27 cellular contexts compared by ENCODE assay signal in genomic region chr4:74096265-74096980, GRCh38. TPM values are rescaled to one million over a fixed set of nuclear protein-coding genes. Genes with fewer than 3 reads are reported as not detected.
DNase-seq lines count a peak whose midpoint lies in the region; ATAC-seq, FAIRE-seq and TF ChIP-seq lines count a peak whose summit lies in the region.
"Had no signal": no experiment of that assay in that cellular context is flagged by ENCODE, and none has a peak within 500 bp of the region (broad histone marks: within the 10 kb centered on the region; RNA-seq: fewer than 3 reads in every experiment).

No MANE protein-coding gene starts in this region.

- H3K4me2 ChIP-seq in IMR-90 (ENCODE audit: low read depth, low read length): no peak overlapping the region

- no TSS peak for BruUV-seq in IMR-90 (replicated peaks; lab: Mats Ljungman, UMichigan)

- H3K18ac ChIP-seq in IMR-90 (ENCODE audit: low read depth, low read length): no peak overlapping the region

- H3K14ac ChIP-seq in IMR-90 (replicated peaks; ENCODE audit: low read depth, low read length): no peak overlapping the region

- in situ Hi-C loops in IMR-90 (cut with MboI; ENCODE audit: low sequenced_read_pairs): no loop called here

- POLR2A ChIA-PET in IMR-90 (lab: Charles Lee; ENCODE audit: unreplicated experiment): no interaction called here

- H4K20me1 ChIP-seq in IMR-90 (ENCODE audit: insufficient read depth, low read length): no peaks in the 10 kb centered on the region

- ATAC-seq in IMR-90 (ENCODE audit: low read depth) (no peak), HG03280 (IDR thresholded peaks at IDR 0.05; ENCODE audit: unreplicated experiment) (no peak)
- ATAC-seq: activated T-cell treated with anti-CD3 and anti-CD28 coated beads, Interleukin-2, amount 50 U/mL, for 72 hours; effector memory CD8-positive, alpha-beta T cell; natural killer cell treated with Interleukin-12 subunit alpha and Interleukin-12 subunit beta and Interleukin-15 and Interleukin-18, amount 100 ng/mL, for 72 hours; stimulated activated naive CD8-positive, alpha-beta T cell treated with anti-CD3 and anti-CD28 coated beads, Interleukin-15, Interleukin-2, amounts not matched to agents 100 U/mL and 50 U/mL, for 24 hours had no signal

- H4K91ac ChIP-seq in IMR-90 (ENCODE audit: insufficient read depth, low read depth, low read length): no peak overlapping the region

- TF ChIP-seq CTCF in IMR-90 (conservative IDR thresholded peaks at IDR 0.05; ENCODE audit: low read depth, low read length) (no peak), fibroblast of pulmonary artery (IDR thresholded peaks at IDR 0.05; ENCODE audit: low read length, missing control alignments) (no peak)

- H3K27ac ChIP-seq in IMR-90 (ENCODE audit: insufficient read depth, low read length): no peak overlapping the region
- H3K27ac ChIP-seq: tibial artery had no signal

- peaks cover 4% of the 10 kb centered on the region for H3K4me1 ChIP-seq in IMR-90 (ENCODE audit: control insufficient read depth, insufficient read depth, low read length)

- no peak overlapping the region for H2AK9ac ChIP-seq in IMR-90 (replicated peaks; ENCODE audit: low read depth, low read length, poor library complexity)

- H3K9me3 ChIP-seq in IMR-90 (ENCODE audit: control insufficient read depth, insufficient read depth, low read length): no peaks in the 10 kb centered on the region
- H3K9me3 ChIP-seq: pancreas, tibial artery had no signal

- dilution Hi-C loops in IMR-90 (cut with HindIII; ENCODE audit: low sequenced_read_pairs, unreplicated experiment): no loop called here

- no peak overlapping the region for H2BK15ac ChIP-seq in IMR-90 (ENCODE audit: low read depth, low read length)

- intact Hi-C loops in IMR-90 (cut with micrococcal nuclease): loop anchor here (5.0 kb wide), 1 partner anchor 99 kb away; the partner anchor contains the start of gene CXCL5

- TF ChIP-seq POLR2A in IMR-90 (IDR thresholded peaks at IDR 0.05; ENCODE audit: low read depth, low read length): peak; percentile 79

- H3K79me1 ChIP-seq in IMR-90 (ENCODE audit: low read depth in 1 of 2, low read length in 2 of 2): no peaks in the 10 kb centered on the region

- no peaks in the 10 kb centered on the region for H3K27me3 ChIP-seq in IMR-90 (ENCODE audit: control insufficient read depth, insufficient read depth, low read length)
- H3K27me3 ChIP-seq: pancreas, tibial artery had no signal

- TF ChIP-seq RAD21 in IMR-90 (IDR thresholded peaks at IDR 0.05; ENCODE audit: low read length): no peak

- H2BK20ac ChIP-seq in IMR-90 (ENCODE audit: low read depth, low read length): no peak overlapping the region

- H3K56ac ChIP-seq in IMR-90 (ENCODE audit: extremely low read depth, insufficient read depth, low read length): no peak overlapping the region

- no peak overlapping the region for H4K5ac ChIP-seq in IMR-90 (ENCODE audit: low read depth, low read length)

- no peak overlapping the region for H3K9ac ChIP-seq in IMR-90 (ENCODE audit: low read depth, low read length)

- no peak overlapping the region for H2AK5ac ChIP-seq in IMR-90 (ENCODE audit: low read depth, low read length)

- DNase-seq in IMR-90 (no peak), amniotic epithelial cell (ENCODE audit: low read depth) (peak; percentile 53), fibroblast of pulmonary artery (ENCODE audit: low read depth) (peak; percentile 83), renal cortical epithelial cell (ENCODE audit: low read depth) (peak; percentile 76), HTR-8/SVneo (ENCODE audit: insufficient read length, low spot score) (no peak), LoVo (ENCODE audit: low spot score) (no peak), SIG-M5 treated with dmso at 0.1 percent for 504 hours (lab: John Stamatoyannopoulos, UW; ENCODE audit: unreplicated experiment) (no peak)
- DNase-seq: activated CD4-positive, CD25-positive, alpha-beta regulatory T cell treated with anti-CD3 and anti-CD28 coated beads, Interleukin-2, amount 50 U/mL, for 72 hours; activated naive CD4-positive, alpha-beta T cell treated with anti-CD3 and anti-CD28 coated beads, Interleukin-2, amount 10 ng/mL, durations not matched to agents 7 days and 5 days; activated T-cell treated with anti-CD3 and anti-CD28 coated beads, Interleukin-2, amount 50 U/mL, for 72 hours; aorta; CD8-positive, alpha-beta memory T cell; DND-41; effector memory CD8-positive, alpha-beta T cell; GOT3; NCI-H1105; NCI-H510A treated with DMSO at 0.1 percent for 48 hours; RPMI8226; small intestine; stimulated activated CD4-positive, alpha-beta T cell treated with anti-CD3 and anti-CD28 coated beads, Interleukin-2, amount 100 ng/mL, for 48 hours; stimulated activated naive CD8-positive, alpha-beta T cell treated with anti-CD3 and anti-CD28 coated beads, Interleukin-15, Interleukin-2, amounts not matched to agents 100 U/mL and 50 U/mL, for 24 hours; T-helper 9 cell; tibial artery had no signal

- H3K9me1 ChIP-seq in IMR-90 (ENCODE audit: insufficient read depth, low read length): 0 out of 2 replicates have a peak, but pooled peaks cover 4% of the 10 kb centered on the region

- no peak overlapping the region for H2BK5ac ChIP-seq in IMR-90 (ENCODE audit: low read depth, low read length, poor library complexity, severe bottlenecking)

- H3K4ac ChIP-seq in IMR-90 (ENCODE audit: low read depth, low read length): no peak overlapping the region

- WGBS in IMR-90 (ENCODE audit: extremely low coverage in 2 of 2, insufficient read length in 1 of 2), 2 experiments: no CpG with 5 or more reads among the region's 5 CpGs

- CTCF ChIA-PET in IMR-90 (lab: Yijun Ruan, JAX): no interaction called here

- FAIRE-seq in HTR-8/SVneo (lab: Jason Lieb, UNC): no peak
- FAIRE-seq: small intestine had no signal

- no peaks in the 10 kb centered on the region for H3K36me3 ChIP-seq in IMR-90 (ENCODE audit: control insufficient read depth, insufficient read depth, low read length)
- H3K36me3 ChIP-seq: pancreas, tibial artery had no signal

- H4K8ac ChIP-seq in IMR-90 (ENCODE audit: low read depth in 2 of 2, low read length in 2 of 2): no peak overlapping the region

- H2BK120ac ChIP-seq in IMR-90 (ENCODE audit: low read depth, low read length): no peak overlapping the region

- H3K23ac ChIP-seq in IMR-90 (ENCODE audit: low read depth, low read length): no peak overlapping the region

- H2AFZ ChIP-seq in IMR-90 (replicated peaks; ENCODE audit: low read length, poor library complexity): no peak overlapping the region

- H3K4me3 ChIP-seq in IMR-90 (ENCODE audit: insufficient read depth, low read depth, low read length) (no peak overlapping the region), fibroblast of pulmonary artery (replicated peaks; ENCODE audit: low read depth, low read length) (peak overlapping the region; percentile 81)
- H3K4me3 ChIP-seq: tibial artery had no signal

TF ChIP-seq in IMR-90, 13 proteins besides CTCF, POLR2A, EP300 and RAD21:
- TF ChIP-seq BHLHE40 (IDR thresholded peaks at IDR 0.05; ENCODE audit: low read depth, low read length) (no peak), FOS (IDR thresholded peaks at IDR 0.05; ENCODE audit: low read depth, low read length) (no peak), ELK1 (IDR thresholded peaks at IDR 0.05; ENCODE audit: borderline replicate concordance, low read depth, low read length) (no peak), RCOR1 (IDR thresholded peaks at IDR 0.05; ENCODE audit: insufficient replicate concordance, low read length) (no peak), USF2 (IDR thresholded peaks at IDR 0.05; ENCODE audit: low read depth, low read length) (no peak), NFE2L2 (IDR thresholded peaks at IDR 0.05; ENCODE audit: low read depth, low read length) (no peak)
TF ChIP-seq in IMR-90: peak in this region for 0.

RNA-seq across cellular contexts. Expression of gene CXCL2, which starts 2.6 kb away (rescaled TPM):
- total RNA-seq in IMR-90 (2012; rRNA removed): 0.18 and 0.28 TPM in 2 replicates
- polyA plus RNA-seq in IMR-90 (2012; rRNA removed): 0.99 and 3.7 TPM in 2 replicates
- 1.4 and 7.8 TPM in 2 replicates for polyA plus RNA-seq in IMR-90 (2012; cell fraction: cytosol; rRNA removed)
- polyA plus RNA-seq in IMR-90 (2012; cell fraction: nucleus; rRNA removed; ENCODE audit: low replicate concordance): 53.1 and 64.1 TPM in 2 replicates
- 14.9 and 34.7 TPM in 2 replicates for total RNA-seq in renal cortical epithelial cell
- total RNA-seq: activated T-cell treated with anti-CD3 and anti-CD28 coated beads, Interleukin-2, amount 50 U/mL, for 72 hours; HT1080 had no signal
- polyA plus RNA-seq: CD8-positive, alpha-beta memory T cell had no signal

RNA-seq across cellular contexts. Expression of gene CXCL3, which starts 57.9 kb away (rescaled TPM):
- total RNA-seq in IMR-90 (2012; rRNA removed) (0.18 TPM in 1 of 2 replicates, not detected in the other), renal cortical epithelial cell (5.0 and 17.7 TPM in 2 replicates)
- polyA plus RNA-seq in IMR-90 (2012; rRNA removed): 0.27 and 0.74 TPM in 2 replicates
- 0.17 and 0.76 TPM in 2 replicates for polyA plus RNA-seq in IMR-90 (2012; cell fraction: cytosol; rRNA removed)
- 3.2 and 4.3 TPM in 2 replicates for polyA plus RNA-seq in IMR-90 (2012; cell fraction: nucleus; rRNA removed; ENCODE audit: low replicate concordance)
- total RNA-seq: activated T-cell treated with anti-CD3 and anti-CD28 coated beads, Interleukin-2, amount 50 U/mL, for 72 hours; CD8-positive, alpha-beta memory T cell; natural killer cell treated with Interleukin-12 subunit alpha and Interleukin-12 subunit beta and Interleukin-15 and Interleukin-18, amount 100 ng/mL, for 72 hours had no signal
- polyA plus RNA-seq: CD8-positive, alpha-beta memory T cell had no signal

Comparison
In these comparisons a context has a peak if more than half of its experiments do, and no peak if none do; other contexts are left out.
1. DNase-seq: peak in amniotic epithelial cell (single experiment), fibroblast of pulmonary artery (single experiment) and renal cortical epithelial cell (single experiment); none in IMR-90 (single experiment), HTR-8/SVneo (single experiment), LoVo (single experiment) and SIG-M5 treated with dmso at 0.1 percent for 504 hours (single experiment).
2. RNA of gene CXCL2, which starts 2.6 kb away (total RNA-seq): 14.9 to 34.7 TPM in renal cortical epithelial cell; 0.18 to 0.28 TPM in IMR-90; every median in the first group is over 10 times any median in the second.